28 cellular contexts compared by ENCODE assay signal in the genomic region with DNA sequence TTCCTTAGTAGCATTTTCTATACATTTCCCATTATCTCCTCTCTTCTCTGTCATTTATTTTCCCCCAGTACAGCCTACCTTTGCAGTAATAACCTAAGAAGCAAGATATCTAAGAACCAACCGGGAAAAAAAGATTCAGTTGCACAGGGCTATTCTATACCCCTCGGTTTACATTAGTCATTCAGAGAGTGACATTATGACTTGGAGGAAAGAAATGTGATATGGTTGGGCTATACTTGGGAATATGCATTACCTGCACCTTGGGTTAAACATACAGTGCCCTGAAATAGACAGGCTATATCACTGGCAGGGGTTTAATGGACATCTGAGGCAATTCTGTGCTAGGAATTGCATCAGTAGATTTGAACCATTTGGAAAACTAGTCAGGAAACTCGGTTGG.
A peak's percentile ranks its signal among the peaks of the same experiment; 100 is the strongest.
DNase-seq lines count a peak whose midpoint lies in the region; ATAC-seq and TF ChIP-seq lines count a peak whose summit lies in the region.
"Had no signal": no experiment of that assay in that cellular context is flagged by ENCODE, and none has a peak within 500 bp of the region (broad histone marks: within the 10 kb centered on the region; RNA-seq: fewer than 3 reads in every experiment).

No MANE protein-coding gene starts in this region.

- no peak overlapping the region for H3K4me3 ChIP-seq in PC-3 (ENCODE audit: low read length)
- H3K4me3 ChIP-seq: dorsolateral prefrontal cortex, gastrocnemius medialis, SJCRH30, stomach had no signal

- no peak for TF ChIP-seq CTCF in PC-3 (conservative IDR thresholded peaks at IDR 0.05; ENCODE audit: low read depth, low read length)

- CTCF ChIA-PET in PC-3 (lab: Charles Lee), result no interaction called here

- intact Hi-C loops in PC-3 (cut with micrococcal nuclease), result no loop called here

- no peaks in the 10 kb centered on the region for H3K9me2 ChIP-seq in PC-3 (replicated peaks; ENCODE audit: low read length)

- no peaks in the 10 kb centered on the region for H3F3A ChIP-seq in PC-3 (ENCODE audit: low read length, unreplicated experiment)

- H4K20me1 ChIP-seq in PC-3 (ENCODE audit: low read length), result no peaks in the 10 kb centered on the region

- no peaks in the 10 kb centered on the region for H3K79me2 ChIP-seq in PC-3 (ENCODE audit: low read length)
- H3K79me2 ChIP-seq: parathyroid adenoma had no signal

- H3K27me3 ChIP-seq in PC-3 (ENCODE audit: low read length), result peaks cover 9% of the 10 kb centered on the region; the same call in 1 of the 2 replicates
- H3K27me3 ChIP-seq: BE2C, gastrocnemius medialis, SJCRH30, stomach had no signal

- ATAC-seq in GM19328 (IDR thresholded peaks at IDR 0.05; ENCODE audit: unreplicated experiment) (peak; percentile 72), HG02798 (IDR thresholded peaks at IDR 0.05; ENCODE audit: poor library complexity, unreplicated experiment) (peak; percentile 55), HG03520 (IDR thresholded peaks at IDR 0.05; ENCODE audit: unreplicated experiment) (peak; percentile 87), PC-3 (no peak)
- ATAC-seq: gastrocnemius medialis; naive thymus-derived CD4-positive, alpha-beta T cell; T-helper 17 cell had no signal

- POLR2A ChIA-PET in PC-3 (lab: Charles Lee; ENCODE audit: unreplicated experiment), result no interaction called here

- H3K36me3 ChIP-seq in PC-3 (ENCODE audit: low read depth, low read length), result no peaks in the 10 kb centered on the region
- H3K36me3 ChIP-seq: BE2C, gastrocnemius medialis, SJCRH30, stomach had no signal

- DNase-seq in ELR (ENCODE audit: low read depth) (peak; percentile 16), NCI-H748 treated with DMSO at 0.1 percent for 48 hours (lab: John Stamatoyannopoulos, UW) (no peak), PC-3 (no peak), MV-4-11 (lab: John Stamatoyannopoulos, UW) (no peak), NCI-H82 treated with DMSO at 0.1 percent for 48 hours (lab: John Stamatoyannopoulos, UW; ENCODE audit: unreplicated experiment) (no peak)
- DNase-seq: activated CD4-positive, alpha-beta T cell treated with anti-CD3 and anti-CD28 coated beads, Interleukin-2, amount 50 U/mL, for 4 hours; activated naive CD4-positive, alpha-beta T cell; activated T-cell treated with anti-CD3 and anti-CD28 coated beads for 4 hours; BE2C; Caco-2; central memory CD4-positive, alpha-beta T cell; dorsolateral prefrontal cortex; gastrocnemius medialis; H9; IMR-90; mesenchymal stem cell; naive thymus-derived CD4-positive, alpha-beta T cell; NCI-H1436; NCI-H82; SJCRH30; stimulated activated CD4-positive, alpha-beta T cell treated with anti-CD3 and anti-CD28 coated beads, Interleukin-2, amount 100 ng/mL, for 24 hours; stomach; T-helper 17 cell had no signal

- H3K4me2 ChIP-seq in PC-3 (ENCODE audit: low read length), result no peak overlapping the region

- H2AFZ ChIP-seq in PC-3 (ENCODE audit: low read length), result no peak overlapping the region
- H2AFZ ChIP-seq: parathyroid adenoma had no signal

- H3K9ac ChIP-seq in PC-3 (ENCODE audit: low read length), result no peak overlapping the region
- H3K9ac ChIP-seq: parathyroid adenoma had no signal

- no TSS peak for BruUV-seq in PC-3 (replicated peaks; lab: Mats Ljungman, UMichigan)

- H3K27ac ChIP-seq in PC-3 (ENCODE audit: low read length), result no peak overlapping the region
- H3K27ac ChIP-seq: dorsolateral prefrontal cortex, gastrocnemius medialis, HL-60, parathyroid adenoma, SJCRH30, stomach had no signal

- peaks cover 19% of the 10 kb centered on the region; the same call in 1 of the 2 replicates for H3K9me3 ChIP-seq in PC-3 (ENCODE audit: low read length)
- H3K9me3 ChIP-seq: BE2C, Caco-2, gastrocnemius medialis, SJCRH30, stomach had no signal

- H3K4me1 ChIP-seq in PC-3 (ENCODE audit: insufficient read depth, low read length), result no peaks in the 10 kb centered on the region
- H3K4me1 ChIP-seq: BE2C, Caco-2, gastrocnemius medialis, parathyroid adenoma, SJCRH30, stomach had no signal
